In the genomic region with DNA sequence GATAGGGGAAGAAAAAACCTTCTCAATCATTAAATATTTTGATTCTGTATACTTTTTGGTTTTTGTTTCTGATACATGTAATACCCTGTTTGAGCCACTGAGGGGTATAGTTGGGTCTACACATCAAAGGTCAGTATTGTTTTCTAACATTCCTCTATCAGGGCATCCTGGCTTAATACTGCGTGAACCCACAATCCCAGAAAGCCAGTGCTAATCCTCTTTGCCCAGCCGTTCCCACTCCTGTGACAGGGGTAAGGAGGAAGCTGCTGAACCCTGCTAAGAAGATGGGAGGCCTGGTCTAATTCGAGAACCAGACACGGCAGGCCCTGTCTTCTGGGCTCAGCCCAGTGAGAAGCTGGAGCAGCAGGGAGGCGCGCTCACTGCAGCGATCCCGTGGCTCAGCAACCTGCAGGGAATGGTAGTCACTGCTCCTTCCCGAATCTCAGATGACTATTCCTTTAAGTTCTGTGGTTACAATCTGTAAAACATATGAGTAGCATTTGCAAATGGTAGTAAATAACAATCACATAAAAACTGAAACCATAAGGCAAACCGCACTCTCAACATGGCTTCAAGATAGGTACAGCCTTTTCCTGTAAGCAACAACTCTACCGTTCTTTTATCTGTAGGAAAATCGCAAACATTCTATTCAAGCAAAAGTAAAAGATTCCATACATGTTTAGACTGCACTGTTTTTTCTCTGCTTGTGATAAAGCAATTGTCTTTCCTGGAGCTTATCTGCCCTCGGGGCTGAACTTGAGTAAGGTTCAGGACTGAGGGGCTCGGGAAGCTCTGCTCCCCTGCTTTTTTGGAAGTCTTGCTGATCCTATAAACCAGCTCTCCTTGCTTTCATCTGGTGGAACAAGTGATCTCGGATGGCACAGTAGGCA, we compare ENCODE assay signal across 8 cellular contexts.
DNase-seq lines count a peak whose midpoint lies in the region; ATAC-seq and TF ChIP-seq lines count a peak whose summit lies in the region.

No MANE protein-coding gene starts in this region.

- intact Hi-C loops in naive thymus-derived CD4-positive, alpha-beta T cell (cut with micrococcal nuclease) = loop anchor here (1.0 to 10.0 kb wide), 4 partner anchors 89 to 434 kb away; partner anchors contain the start of gene ZBTB14 (in 1 of the 2)

- H3K4me1 Mint-ChIP-seq in naive thymus-derived CD4-positive, alpha-beta T cell = peaks cover 0 to 35% (median 25%) of the 10 kb centered on the region in 7 donors

- H3K27me3 ChIP-seq in naive thymus-derived CD4-positive, alpha-beta T cell (ENCODE audit: control insufficient read depth in 2 of 2, insufficient read depth in 2 of 2, low read length in 2 of 2) = no peaks in the 10 kb centered on the region

- no peaks in the 10 kb centered on the region for H3K9me3 ChIP-seq in HEK293 (ENCODE audit: control insufficient read depth, insufficient read depth, low read depth, low read length)
- H3K9me3 ChIP-seq in naive thymus-derived CD4-positive, alpha-beta T cell (ENCODE audit: control insufficient read depth in 2 of 3, low read length in 3 of 3) = no peaks in the 10 kb centered on the region

- peak overlapping the region in 9 of 10 donors; percentile 63 to 87 (median 73) for H3K4me3 Mint-ChIP-seq in naive thymus-derived CD4-positive, alpha-beta T cell

- no peaks in the 10 kb centered on the region for H3K9me3 Mint-ChIP-seq in naive thymus-derived CD4-positive, alpha-beta T cell

- H3K4me1 ChIP-seq in HEK293 (ENCODE audit: control insufficient read depth, insufficient read depth, low read length) = peaks cover 19% of the 10 kb centered on the region
- H3K4me1 ChIP-seq in naive thymus-derived CD4-positive, alpha-beta T cell (ENCODE audit: control insufficient read depth in 2 of 2, insufficient read depth in 2 of 2, low read length in 2 of 2) = peaks cover 0 to 3% of the 10 kb centered on the region in 2 donors

- no peaks in the 10 kb centered on the region for H3K36me3 Mint-ChIP-seq in naive thymus-derived CD4-positive, alpha-beta T cell

- TF ChIP-seq POLR2A in GM18505 (IDR thresholded peaks at IDR 0.05; ENCODE audit: borderline replicate concordance, extremely low read depth, insufficient read depth, insufficient read length) = no peak

- H3K36me3 ChIP-seq in HEK293 (ENCODE audit: control insufficient read depth in 2 of 2, insufficient read depth in 1 of 2, low read length in 2 of 2) = no peaks in the 10 kb centered on the region
- no peaks in the 10 kb centered on the region for H3K36me3 ChIP-seq in naive thymus-derived CD4-positive, alpha-beta T cell (ENCODE audit: control insufficient read depth in 2 of 3, insufficient read depth in 3 of 3, low read length in 3 of 3)

- POLR2A ChIA-PET in HEK293 (lab: Yijun Ruan, JAX) = interaction anchor here (1.0 kb wide), 1 partner anchor 9 kb away, joined by 3 read pairs; no protein-coding TSS in a partner anchor
- POLR2A ChIA-PET in naive thymus-derived CD4-positive, alpha-beta T cell (lab: Charles Lee) = interaction anchor here (0.9 to 4.0 kb wide), 4 partner anchors 88 to 219 kb away, joined by 4 to 14 read pairs (median 8); partner anchors contain the start of genes EPB41L3 and ZBTB14

- ATAC-seq in esophagus mucosa = peak; percentile 53
- ATAC-seq in naive thymus-derived CD4-positive, alpha-beta T cell = peak; percentile 86
- no peak for ATAC-seq in GM18505 (IDR thresholded peaks at IDR 0.05; ENCODE audit: unreplicated experiment)
- ATAC-seq in HG03095 (IDR thresholded peaks at IDR 0.05; ENCODE audit: unreplicated experiment) = no peak

- H3K4me3 ChIP-seq in HEK293 (ENCODE audit: low read depth, low read length) = no peak overlapping the region
- no peak overlapping the region for H3K4me3 ChIP-seq in naive thymus-derived CD4-positive, alpha-beta T cell (ENCODE audit: low read length)

- peaks cover 0 to 5% (median 0%) of the 10 kb centered on the region in 5 donors for H3K27me3 Mint-ChIP-seq in naive thymus-derived CD4-positive, alpha-beta T cell

- peak; percentile 60 for TF ChIP-seq CTCF in HEK293 (tag by site-specific recombination; IDR thresholded peaks at IDR 0.05)

- peak; percentile 83 for DNase-seq in D341Med (ENCODE audit: low spot score)
- peak; percentile 32 for DNase-seq in RKO (ENCODE audit: low spot score)
- peak in 6 of 9 donors; percentile 10 to 50 (median 33) for DNase-seq in naive thymus-derived CD4-positive, alpha-beta T cell
- no peak for DNase-seq in mesenteric fat pad (ENCODE audit: low spot score)

- H3K27ac ChIP-seq in HEK293 (ENCODE audit: extremely low read depth, low read depth, low read length) = no peak overlapping the region
- H3K27ac ChIP-seq in naive thymus-derived CD4-positive, alpha-beta T cell (ENCODE audit: low read depth, low read length) = peak overlapping the region; percentile 66

- CTCF ChIA-PET in HEK293 (lab: Yijun Ruan, JAX) = interaction anchor here (0.6 to 3.1 kb wide), 15 partner anchors 10 to 383 kb away, joined by 3 to 28 read pairs (median 3); no protein-coding TSS in a partner anchor
- CTCF ChIA-PET in naive thymus-derived CD4-positive, alpha-beta T cell (lab: Charles Lee) = interaction anchor here (0.9 to 1.3 kb wide), 2 partner anchors 90 to 383 kb away, joined by 3 read pairs; no protein-coding TSS in a partner anchor

- peak overlapping the region in 8 of 9 donors; percentile 82 to 97 (median 86) for H3K27ac Mint-ChIP-seq in naive thymus-derived CD4-positive, alpha-beta T cell

TF ChIP-seq in HEK293, 187 proteins besides CTCF, POLR2A, EP300 and RAD21 (continues in another document):
- TF ChIP-seq ZNF777 (tag by site-specific recombination; IDR thresholded peaks at IDR 0.05; ENCODE audit: borderline replicate concordance) = no peak
- TF ChIP-seq ZNF600 (tag by site-specific recombination; IDR thresholded peaks at IDR 0.05) = 0 out of 2 replicates have a peak, but pooled peaks have one; percentile 12
- peak; percentile 36; the same call in 1 of the 2 replicates for TF ChIP-seq ZBTB17 (tag by site-specific recombination; IDR thresholded peaks at IDR 0.05)
- TF ChIP-seq ZNF211 (tag by site-specific recombination; IDR thresholded peaks at IDR 0.05; ENCODE audit: low read depth) = no peak
- TF ChIP-seq ZBTB26 (tag by site-specific recombination; optimal IDR thresholded peaks at IDR 0.05) = peak; percentile 12
- no peak for TF ChIP-seq FEZF1 (tag by site-specific recombination; IDR thresholded peaks at IDR 0.05)
- TF ChIP-seq ZIC2 (tag by site-specific recombination; IDR thresholded peaks at IDR 0.05) = peak; percentile 81
- TF ChIP-seq, protein P1, sequence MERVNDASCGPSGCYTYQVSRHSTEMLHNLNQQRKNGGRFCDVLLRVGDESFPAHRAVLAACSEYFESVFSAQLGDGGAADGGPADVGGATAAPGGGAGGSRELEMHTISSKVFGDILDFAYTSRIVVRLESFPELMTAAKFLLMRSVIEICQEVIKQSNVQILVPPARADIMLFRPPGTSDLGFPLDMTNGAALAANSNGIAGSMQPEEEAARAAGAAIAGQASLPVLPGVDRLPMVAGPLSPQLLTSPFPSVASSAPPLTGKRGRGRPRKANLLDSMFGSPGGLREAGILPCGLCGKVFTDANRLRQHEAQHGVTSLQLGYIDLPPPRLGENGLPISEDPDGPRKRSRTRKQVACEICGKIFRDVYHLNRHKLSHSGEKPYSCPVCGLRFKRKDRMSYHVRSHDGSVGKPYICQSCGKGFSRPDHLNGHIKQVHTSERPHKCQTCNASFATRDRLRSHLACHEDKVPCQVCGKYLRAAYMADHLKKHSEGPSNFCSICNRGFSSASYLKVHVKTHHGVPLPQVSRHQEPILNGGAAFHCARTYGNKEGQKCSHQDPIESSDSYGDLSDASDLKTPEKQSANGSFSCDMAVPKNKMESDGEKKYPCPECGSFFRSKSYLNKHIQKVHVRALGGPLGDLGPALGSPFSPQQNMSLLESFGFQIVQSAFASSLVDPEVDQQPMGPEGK (tag by site-specific recombination; IDR thresholded peaks at IDR 0.05) = no peak
- peak; percentile 29 for TF ChIP-seq ZNF654 (tag by site-specific recombination; IDR thresholded peaks at IDR 0.05; ENCODE audit: low read depth)
- TF ChIP-seq PRDM10 (tag by site-specific recombination; IDR thresholded peaks at IDR 0.05) = peak; percentile 37; the same call in 1 of the 2 replicates
- no peak for TF ChIP-seq MZF1 (tag by site-specific recombination; IDR thresholded peaks at IDR 0.05; ENCODE audit: borderline replicate concordance)
- TF ChIP-seq ZNF2 (tag by site-specific recombination; IDR thresholded peaks at IDR 0.05) = no peak

Comparison
In these comparisons a context has a peak if more than half of its experiments do, and no peak if none do; other contexts are left out.
1. ATAC-seq: peak in esophagus mucosa (single experiment) and naive thymus-derived CD4-positive, alpha-beta T cell (single experiment); none in GM18505 (single experiment) and HG03095 (single experiment).